In the genomic region with DNA sequence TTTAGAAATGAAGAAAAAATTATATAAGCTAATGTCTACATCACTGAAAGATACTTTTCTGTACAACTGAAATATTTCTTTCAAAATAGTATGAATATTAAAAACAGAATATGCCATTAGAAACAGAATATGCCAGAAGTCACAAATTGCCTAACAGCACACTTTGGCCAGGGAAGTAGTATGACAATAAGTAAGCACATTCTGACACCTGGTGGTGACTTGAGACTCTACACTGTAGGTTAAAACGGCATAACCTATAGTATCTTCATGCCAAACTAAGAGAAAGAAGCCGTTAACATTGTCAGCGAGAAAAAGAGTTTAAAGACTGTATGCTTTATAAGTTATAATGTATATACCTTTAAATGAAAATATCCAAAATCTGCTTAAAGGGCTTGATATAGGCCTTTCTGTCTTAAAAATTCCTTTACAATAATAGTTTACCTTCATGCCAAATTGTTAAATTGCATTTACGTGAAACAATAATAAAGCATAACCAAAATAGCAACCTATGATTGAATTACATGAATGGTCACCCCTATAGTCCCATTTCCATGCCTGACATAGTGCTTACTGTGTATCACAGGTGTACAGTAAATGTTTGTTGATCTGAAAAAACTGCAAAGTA, we compare ENCODE assay signal across 8 cellular contexts. TPM values are rescaled to one million over a fixed set of nuclear protein-coding genes. Genes with fewer than 3 reads are reported as not detected.
DNase-seq lines count a peak whose midpoint lies in the region; ATAC-seq, FAIRE-seq and TF ChIP-seq lines count a peak whose summit lies in the region.

No MANE protein-coding gene starts in this region.

- BruUV-seq in K562 (replicated peaks; lab: Mats Ljungman, UMichigan), result no TSS peak

- H3K4me1 ChIP-seq in MM.1S (ENCODE audit: low read length), result no peaks in the 10 kb centered on the region
- peaks cover 4 to 16% of the 10 kb centered on the region in 2 experiments; a peak in 3 of 5 replicates for H3K4me1 ChIP-seq in K562 (replicated peaks in 1 of 2; ENCODE audit: control insufficient read depth in 2 of 2, insufficient read depth in 2 of 2, low read length in 2 of 2)

- H3K9ac ChIP-seq in MM.1S (ENCODE audit: low read length) (no peak overlapping the region), K562 (ENCODE audit: insufficient read depth in 1 of 2, low read depth in 2 of 2, low read length in 2 of 2) (no peak overlapping the region)

- TF ChIP-seq CTCF in MM.1S (IDR thresholded peaks at IDR 0.05; ENCODE audit: low read length), result peak; percentile 79
- peak; percentile 71 to 88 (median 76); a peak in 5 of 6 replicates for TF ChIP-seq CTCF in K562 (IDR thresholded peaks at IDR 0.05 in 2 of 3, conservative IDR thresholded peaks at IDR 0.05 in 1 of 3; ENCODE audit: insufficient read depth in 2 of 3, low read depth in 1 of 3, low read length in 3 of 3)

- WGBS in K562 (ENCODE audit: insufficient coverage, low coverage, missing lambda C conversion rate), result 35% methylated on average over 4 of the region's 4 CpGs

- H3K4me3 ChIP-seq in MM.1S (ENCODE audit: low read length), result no peak overlapping the region
- no peak overlapping the region for H3K4me3 ChIP-seq in K562

- H3K9me3 ChIP-seq in MM.1S (replicated peaks; ENCODE audit: insufficient read depth, low read length), result no peaks in the 10 kb centered on the region
- H3K9me3 ChIP-seq in K562 (replicated peaks; ENCODE audit: control insufficient read depth, insufficient read depth, low read depth, low read length), result no peaks in the 10 kb centered on the region

- H2AFZ ChIP-seq in MM.1S (ENCODE audit: low read length) (no peak overlapping the region), K562 (ENCODE audit: low read depth, low read length) (no peak overlapping the region)

- no peak overlapping the region for H3K4me2 ChIP-seq in MM.1S (ENCODE audit: low read depth, low read length)
- H3K4me2 ChIP-seq in K562 (ENCODE audit: insufficient read depth, low read length), result no peak overlapping the region

- H3K9me2 ChIP-seq in MM.1S (replicated peaks; ENCODE audit: insufficient read depth, low read length), result no peaks in the 10 kb centered on the region

- no peaks in the 10 kb centered on the region for H3F3A ChIP-seq in MM.1S (ENCODE audit: insufficient read depth, low read length)

- intact Hi-C loops in K562 (cut with micrococcal nuclease), result loop anchor here (1.0 to 10.0 kb wide), 6 partner anchors 129 to 485 kb away; partner anchors contain the start of gene HERC3

- H3K27me3 ChIP-seq in MM.1S (replicated peaks; ENCODE audit: insufficient read depth, low read length), result no peaks in the 10 kb centered on the region
- H3K27me3 ChIP-seq in K562 (ENCODE audit: control insufficient read depth in 2 of 2, insufficient read depth in 2 of 2, low read length in 2 of 2), result no peaks in the 10 kb centered on the region

- no peaks in the 10 kb centered on the region for H3K79me2 ChIP-seq in MM.1S (ENCODE audit: low read length)
- H3K79me2 ChIP-seq in K562 (ENCODE audit: control insufficient read depth, insufficient read depth, low read length), result peaks cover 31% of the 10 kb centered on the region

- H3K36me3 ChIP-seq in MM.1S (replicated peaks; ENCODE audit: insufficient read depth, low read length) (no peaks in the 10 kb centered on the region), K562 (ENCODE audit: control insufficient read depth, insufficient read depth, low read length) (peaks cover 25% of the 10 kb centered on the region; the same call in 2 of the 3 replicates)

- no peaks in the 10 kb centered on the region for H3K9me1 ChIP-seq in K562 (ENCODE audit: control insufficient read depth, insufficient read depth, low read length)

- TF ChIP-seq POLR2A in K562 (conservative IDR thresholded peaks at IDR 0.05), result no peak

- peak; percentile 95 to 96 for TF ChIP-seq RAD21 in K562 (CRISPR knock-in tag; conservative IDR thresholded peaks at IDR 0.05 in 1 of 2, IDR thresholded peaks at IDR 0.05 in 1 of 2)

- CTCF ChIA-PET in HEK293T (lab: Yijun Ruan, JAX) (interaction anchor here (0.6 to 4.2 kb wide), 5 partner anchors 15 to 497 kb away, joined by 3 to 29 read pairs (median 4); no protein-coding TSS in a partner anchor), K562 (lab: Yijun Ruan, JAX; ENCODE audit: low intra/inter-chr PET ratio) (interaction anchor here (0.7 to 2.3 kb wide), 8 partner anchors 205 to 498 kb away, joined by 3 to 21 read pairs (median 5); no protein-coding TSS in a partner anchor)

- peak; percentile 87 for FAIRE-seq in K562 (lab: Jason Lieb, UNC)

- in situ Hi-C loops in K562 (cut with MboI), result loop anchor here (5.0 kb wide), 1 partner anchor 492 kb away; no protein-coding TSS in a partner anchor

- TF ChIP-seq EP300 in K562 (IDR thresholded peaks at IDR 0.05; ENCODE audit: low read length), result no peak; the same call in 1 of the 2 replicates

- ATAC-seq in K562, result peak; percentile 96

- H4K20me1 ChIP-seq in MM.1S (ENCODE audit: insufficient read depth, low read length), result no peaks in the 10 kb centered on the region
- no peaks in the 10 kb centered on the region for H4K20me1 ChIP-seq in K562 (replicated peaks; ENCODE audit: control insufficient read depth, insufficient read depth, low read length)

- no peak overlapping the region for H3K27ac ChIP-seq in MM.1S (ENCODE audit: low read length)
- no peak overlapping the region; the same call in 2 of the 3 replicates for H3K27ac ChIP-seq in K562 (ENCODE audit: extremely low read depth, low read depth, low read length)

- DNase-seq in activated T-cell treated with anti-CD3 and anti-CD28 coated beads for 24 hours (ENCODE audit: low read depth), result peak; percentile 31
- no peak for DNase-seq in activated T-cell treated with anti-CD3 and anti-CD28 coated beads, Interleukin-2, amount 50 U/mL, for 1 hour
- DNase-seq in HEK293T (ENCODE audit: extremely low spot score), result peak; percentile 60
- DNase-seq in MM.1S, result peak; percentile 78
- DNase-seq in SHP77 (lab: John Stamatoyannopoulos, UW), result peak; percentile 28 to 30
- peak; percentile 52 to 82 (median 60) for DNase-seq in K562 (ENCODE audit: extremely low read depth in 1 of 4, low spot score in 3 of 4)
- DNase-seq in iPS DF 4.7 (ENCODE audit: extremely low read depth, low spot score), result peak; percentile 49
- DNase-seq in stimulated activated CD4-positive, alpha-beta T cell treated with anti-CD3 and anti-CD28 coated beads, Interleukin-12 subunit alpha, Interleukin-12 subunit beta, amount 100 ng/mL, for 48 hours (ENCODE audit: low read depth in 2 of 3, low spot score in 1 of 3), result peak; percentile 7 to 58 (median 26)

- POLR2A ChIA-PET in HEK293T (lab: Yijun Ruan, JAX) (interaction anchor here (1.0 kb wide), 1 partner anchor 200 kb away, joined by 3 read pairs; no protein-coding TSS in a partner anchor), K562 (lab: Yijun Ruan, JAX) (interaction anchor here (1.3 kb wide), 2 partner anchors 205 to 468 kb away, joined by 5 to 7 read pairs; no protein-coding TSS in a partner anchor)

TF ChIP-seq in HEK293T, 16 proteins besides CTCF, POLR2A, EP300 and RAD21 (continues in another document):
- TF ChIP-seq SP1 (IDR thresholded peaks at IDR 0.05), result no peak
- no peak for TF ChIP-seq BHLHE40 (IDR thresholded peaks at IDR 0.05; ENCODE audit: borderline replicate concordance)
- TF ChIP-seq, protein P1, sequence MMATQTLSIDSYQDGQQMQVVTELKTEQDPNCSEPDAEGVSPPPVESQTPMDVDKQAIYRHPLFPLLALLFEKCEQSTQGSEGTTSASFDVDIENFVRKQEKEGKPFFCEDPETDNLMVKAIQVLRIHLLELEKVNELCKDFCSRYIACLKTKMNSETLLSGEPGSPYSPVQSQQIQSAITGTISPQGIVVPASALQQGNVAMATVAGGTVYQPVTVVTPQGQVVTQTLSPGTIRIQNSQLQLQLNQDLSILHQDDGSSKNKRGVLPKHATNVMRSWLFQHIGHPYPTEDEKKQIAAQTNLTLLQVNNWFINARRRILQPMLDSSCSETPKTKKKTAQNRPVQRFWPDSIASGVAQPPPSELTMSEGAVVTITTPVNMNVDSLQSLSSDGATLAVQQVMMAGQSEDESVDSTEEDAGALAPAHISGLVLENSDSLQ (IDR thresholded peaks at IDR 0.05), result no peak
- no peak for TF ChIP-seq CTBP1 (IDR thresholded peaks at IDR 0.05; ENCODE audit: borderline replicate concordance)
- no peak for TF ChIP-seq TARDBP (IDR thresholded peaks at IDR 0.05)
- no peak for TF ChIP-seq LEF1 (IDR thresholded peaks at IDR 0.05; ENCODE audit: borderline replicate concordance)

TF ChIP-seq in K562, 482 proteins besides CTCF, POLR2A, EP300 and RAD21 (continues in another document):
- TF ChIP-seq SMARCC2 (IDR thresholded peaks at IDR 0.05; ENCODE audit: low read depth) (no peak), ZNF583 (CRISPR knock-in tag; IDR thresholded peaks at IDR 0.05) (no peak)
- TF ChIP-seq, protein P2, sequence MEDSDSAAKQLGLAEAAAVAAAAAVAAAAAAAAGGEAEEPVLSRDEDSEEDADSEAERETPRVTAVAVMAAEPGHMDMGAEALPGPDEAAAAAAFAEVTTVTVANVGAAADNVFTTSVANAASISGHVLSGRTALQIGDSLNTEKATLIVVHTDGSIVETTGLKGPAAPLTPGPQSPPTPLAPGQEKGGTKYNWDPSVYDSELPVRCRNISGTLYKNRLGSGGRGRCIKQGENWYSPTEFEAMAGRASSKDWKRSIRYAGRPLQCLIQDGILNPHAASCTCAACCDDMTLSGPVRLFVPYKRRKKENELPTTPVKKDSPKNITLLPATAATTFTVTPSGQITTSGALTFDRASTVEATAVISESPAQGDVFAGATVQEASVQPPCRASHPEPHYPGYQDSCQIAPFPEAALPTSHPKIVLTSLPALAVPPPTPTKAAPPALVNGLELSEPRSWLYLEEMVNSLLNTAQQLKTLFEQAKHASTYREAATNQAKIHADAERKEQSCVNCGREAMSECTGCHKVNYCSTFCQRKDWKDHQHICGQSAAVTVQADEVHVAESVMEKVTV (CRISPR knock-in tag; IDR thresholded peaks at IDR 0.05), result peak; percentile 94

RNA-seq across cellular contexts. Expression of gene FAM13A, which starts 32.8 kb away (rescaled TPM):
- 69.5 and 141 TPM in 2 replicates for total RNA-seq in K562 (2011; cell fraction: chromatin; rRNA removed; ENCODE audit: low replicate concordance)
- 25.3 and 29.7 TPM in 2 replicates for total RNA-seq in K562 (2011; cell fraction: nucleolus; rRNA removed)
- total RNA-seq in K562 (2011; cell fraction: nucleoplasm; rRNA removed), result 54.5 and 79.6 TPM in 2 replicates
- total RNA-seq in K562 (2014; rRNA removed) (11.3 and 15.5 TPM in 2 replicates), K562 (2014; rRNA removed; fragmentation: Illumina TruSeq; extraction: Trizol) (22.3 and 23.1 TPM in 2 replicates), K562 (2015; rRNA removed; fragmentation: Illumina TruSeq; extraction: Trizol) (15.9 and 18.5 TPM in 2 replicates), K562 (2021) (13.7 and 14.1 TPM in 2 replicates)
- polyA plus RNA-seq in K562 (2011; rRNA removed) (23.3 and 41.9 TPM in 2 replicates), K562 (2014; fragmentation: Illumina TruSeq; extraction: Trizol) (13.1 and 14.7 TPM in 2 replicates), K562 (2014; fragmentation: Nextera tagmentation; extraction: Ambion mirVana) (10 to 100 TPM; 14.4 to 15.3 TPM), K562 (2014; rRNA removed) (12.1 and 12.8 TPM in 2 replicates)
- polyA plus RNA-seq in K562 (2011; cell fraction: cytosol; rRNA removed), result 7.1 and 23.1 TPM in 2 replicates
- 32.1 and 73.5 TPM in 2 replicates for polyA plus RNA-seq in K562 (2011; cell fraction: nucleus; rRNA removed)
- 11.7 and 13.0 TPM in 2 replicates for polyA plus RNA-seq in K562 (2012)
- 50.1 and 111 TPM in 2 replicates for polyA minus RNA-seq in K562 (2011; rRNA and poly(A)+ RNA removed)
- 7.6 and 17.4 TPM in 2 replicates for polyA minus RNA-seq in K562 (2011; cell fraction: cytosol; rRNA and poly(A)+ RNA removed)
- 56.5 and 184 TPM in 2 replicates for polyA minus RNA-seq in K562 (2011; cell fraction: nucleus; rRNA and poly(A)+ RNA removed)
